8 cellular contexts compared by ENCODE assay signal in genomic region chr1:38873027-38873969, GRCh38. TPM values are rescaled to one million over a fixed set of nuclear protein-coding genes. Genes with fewer than 3 reads are reported as not detected.
DNase-seq lines count a peak whose midpoint lies in the region; ATAC-seq and TF ChIP-seq lines count a peak whose summit lies in the region.

Gene MYCBP, minus strand, starts transcription at chr1:38873348. Its CDS starts 43 bp downstream, at chr1:38873305.

- H3K27ac ChIP-seq in ascending aorta (peak within 1 kb of the TSS; percentile 45 to 74), right cardiac atrium (ENCODE audit: low read length) (peak within 1 kb of the TSS; percentile 28), uterus (peak within 1 kb of the TSS; percentile 60 to 64)

- no peaks in the 10 kb centered on the region for H3K27me3 ChIP-seq in ascending aorta
- no peaks in the 10 kb centered on the region for H3K27me3 ChIP-seq in right cardiac atrium (ENCODE audit: control insufficient read depth, insufficient read depth)
- H3K27me3 ChIP-seq in uterus: no peaks in the 10 kb centered on the region

- intact Hi-C loops in T-helper 2 cell treated with Interferon-gamma antibody and Interleukin-4, amounts not matched to agents 100 ng/mL and 5 ng/mL, for 36 hours (cut with micrococcal nuclease): loop anchor here (1.0 to 2.0 kb wide), 3 partner anchors 14 to 154 kb away; partner anchors contain the start of genes AKIRIN1, NDUFS5 and RRAGC
- intact Hi-C loops in ascending aorta (cut with DNase I) (loop anchor here (1.0 to 5.0 kb wide), 2 partner anchors 14 to 119 kb away; partner anchors contain the start of genes AKIRIN1 and RRAGC), right cardiac atrium (cut with DNase I) (no loop called here), uterus (cut with DNase I; ENCODE audit: low total_unique reads) (no loop called here)

- ATAC-seq in GM18499 (IDR thresholded peaks at IDR 0.05; ENCODE audit: insufficient read depth, unreplicated experiment) (peak; percentile 73), HG02943 (IDR thresholded peaks at IDR 0.05; ENCODE audit: low read depth, unreplicated experiment) (peak; percentile 96), right cardiac atrium (peak; percentile 100)

- peak; percentile 34 to 49 for TF ChIP-seq POLR2A in uterus (IDR thresholded peaks at IDR 0.05)

- DNase-seq in NCI-H187 treated with DMSO at 0.1 percent for 48 hours (lab: John Stamatoyannopoulos, UW) (peak; percentile 75), ascending aorta (ENCODE audit: low spot score in 2 of 2) (peak; percentile 81 to 97), right cardiac atrium (peak; percentile 96 to 98 (median 98)), pulmonary artery endothelial cell (ENCODE audit: low read depth, low spot score) (peak; percentile 80), uterus (peak; percentile 94 to 97)

- H3K36me3 ChIP-seq in ascending aorta (no peaks in the 10 kb centered on the region), uterus (no peaks in the 10 kb centered on the region)

- H3K4me3 ChIP-seq in ascending aorta: peak within 1 kb of the TSS; percentile 76 to 96
- H3K4me3 ChIP-seq in right cardiac atrium (ENCODE audit: low read length): peak within 1 kb of the TSS; percentile 83
- peak within 1 kb of the TSS; percentile 76 to 87 for H3K4me3 ChIP-seq in uterus

- WGBS in right cardiac atrium: under 1% methylated on average over 69 of the region's 69 CpGs

- no peaks in the 10 kb centered on the region for H3K9me3 ChIP-seq in ascending aorta
- H3K9me3 ChIP-seq in right cardiac atrium (ENCODE audit: control insufficient read depth, low read length): no peaks in the 10 kb centered on the region
- H3K9me3 ChIP-seq in uterus: no peaks in the 10 kb centered on the region

- TF ChIP-seq CTCF in ascending aorta (IDR thresholded peaks at IDR 0.05) (no peak), uterus (IDR thresholded peaks at IDR 0.05) (peak; percentile 9 to 49 (median 26))

- H3K4me1 ChIP-seq in ascending aorta (peaks cover 8 to 12% of the 10 kb centered on the region in 2 donors), right cardiac atrium (ENCODE audit: control insufficient read depth, insufficient read depth, low read length) (no peaks in the 10 kb centered on the region), uterus (no peaks in the 10 kb centered on the region)

RNA-seq across cellular contexts. Expression of gene MYCBP, which starts in this region (rescaled TPM):
- 34.5 and 51.5 TPM in 2 replicates for total RNA-seq in T-helper 2 cell treated with Interferon-gamma antibody and Interleukin-4, amounts not matched to agents 100 ng/mL and 5 ng/mL, for 36 hours
- total RNA-seq in ascending aorta: 0.64 TPM
- total RNA-seq in right cardiac atrium: 10 to 100 TPM in 3 of 4 donors, 1 to 10 TPM in 1; 5.3 to 14.0 (median 11.4) TPM
- polyA plus RNA-seq in right cardiac atrium: 4.9 TPM
- total RNA-seq in pulmonary artery endothelial cell: 12.9 and 15.7 TPM in 2 replicates
- total RNA-seq in uterus: 10 to 100 TPM; 10.7 to 38.7 (median 17.7) TPM

Comparison
In these comparisons a context has a peak if more than half of its experiments do, and no peak if none do; other contexts are left out.
1. Peak in every context shown above with its lines: DNase-seq, ATAC-seq, H3K4me3 ChIP-seq and H3K27ac ChIP-seq.
2. Peak in DNase-seq, H3K4me3 ChIP-seq and H3K27ac ChIP-seq in ascending aorta; RNA of the gene not detected or under 1 TPM.
3. CTCF ChIP-seq: peak in uterus (4 of 4); none in ascending aorta (0 of 3).
4. intact Hi-C loops: an anchor here in T-helper 2 cell treated with Interferon-gamma antibody and Interleukin-4, amounts not matched to agents 100 ng/mL and 5 ng/mL, for 36 hours (1.0 to 2.0 kb wide) and ascending aorta (1.0 to 5.0 kb wide); none called in right cardiac atrium and uterus.